In genomic region chr10:115157357-115157756, GRCh38 we compare ENCODE assay signal across 31 cellular contexts.
"Had no signal": no experiment of that assay in that cellular context is flagged by ENCODE, and none has a peak within 500 bp of the region (broad histone marks: within the 10 kb centered on the region; RNA-seq: fewer than 3 reads in every experiment).

No MANE protein-coding gene starts in this region.

- H3K4me1 Mint-ChIP-seq: activated B cell treated with CpG ODN at 0.5 μM for 24 hours; activated T-helper 17 cell treated with anti-CD3 and anti-CD28 coated beads, Interleukin-2, amount 50 U/mL, for 72 hours; central memory CD8-positive, alpha-beta T cell; endodermal cell had no signal

- H3K9me3 Mint-ChIP-seq: activated B cell treated with CpG ODN at 0.5 μM for 24 hours; activated CD8-positive, alpha-beta T cell treated with anti-CD3 and anti-CD28 coated beads for 36 hours; activated T-cell treated with anti-CD3 and anti-CD28 coated beads, Interleukin-2, amount 50 U/mL, for 4 hours; activated T-helper 17 cell treated with anti-CD3 and anti-CD28 coated beads, Interleukin-2, amount 50 U/mL, for 72 hours; central memory CD8-positive, alpha-beta T cell; dendritic cell treated with granulocyte-macrophage colony-stimulating factor and Interleukin-4, amounts not matched to agents 40 ng/mL and 50 ng/mL, for 4 days; endodermal cell had no signal

- H3K4me3 Mint-ChIP-seq: activated B cell treated with CpG ODN at 0.5 μM for 24 hours; activated CD8-positive, alpha-beta T cell treated with anti-CD3 and anti-CD28 coated beads for 36 hours; activated naive CD8-positive, alpha-beta T cell; activated T-cell treated with anti-CD3 and anti-CD28 coated beads, Interleukin-2, amount 50 U/mL, for 4 hours; activated T-helper 17 cell treated with anti-CD3 and anti-CD28 coated beads, Interleukin-2, amount 50 U/mL, for 72 hours; central memory CD8-positive, alpha-beta T cell; dendritic cell treated with granulocyte-macrophage colony-stimulating factor and Interleukin-4, amounts not matched to agents 40 ng/mL and 50 ng/mL, for 4 days; endodermal cell had no signal

- H3K9me3 ChIP-seq: gastrocnemius medialis, heart right ventricle had no signal

- H3K27me3 ChIP-seq: brain microvascular endothelial cell, gastrocnemius medialis had no signal

- H3K36me3 ChIP-seq: brain microvascular endothelial cell, gastrocnemius medialis, heart right ventricle had no signal

- H3K36me3 Mint-ChIP-seq: activated naive CD8-positive, alpha-beta T cell had no signal

- H3K27ac Mint-ChIP-seq: activated B cell treated with CpG ODN at 0.5 μM for 24 hours; activated CD8-positive, alpha-beta T cell treated with anti-CD3 and anti-CD28 coated beads for 36 hours; activated naive CD8-positive, alpha-beta T cell; activated T-helper 17 cell treated with anti-CD3 and anti-CD28 coated beads, Interleukin-2, amount 50 U/mL, for 72 hours; dendritic cell treated with granulocyte-macrophage colony-stimulating factor and Interleukin-4, amounts not matched to agents 40 ng/mL and 50 ng/mL, for 4 days; endodermal cell had no signal

- ATAC-seq: activated CD4-positive, CD25-positive, alpha-beta regulatory T cell treated with anti-CD3 and anti-CD28 coated beads, Interleukin-2, amount 50 U/mL, for 24 hours; activated CD8-positive, alpha-beta T cell treated with anti-CD3 and anti-CD28 coated beads for 36 hours; activated T-cell treated with anti-CD3 and anti-CD28 coated beads, Interleukin-2, amount 50 U/mL, for 4 hours; activated T-helper 17 cell treated with anti-CD3 and anti-CD28 coated beads, Interleukin-2, amount 50 U/mL, for 72 hours; esophagus mucosa; gastrocnemius medialis; heart right ventricle had no signal

- FAIRE-seq: astrocyte, bronchial epithelial cell had no signal

- H3K27ac ChIP-seq: brain microvascular endothelial cell, coronary artery, dorsolateral prefrontal cortex, gastrocnemius medialis, heart right ventricle, VCaP had no signal

- H3K4me3 ChIP-seq: coronary artery, dorsolateral prefrontal cortex, gastrocnemius medialis, heart right ventricle had no signal

- DNase-seq: activated B cell treated with CpG ODN at 0.5 μM for 24 hours; activated CD4-positive, alpha-beta T cell treated with anti-CD3 and anti-CD28 coated beads for 48 hours; activated CD4-positive, alpha-beta T cell treated with anti-CD3 and anti-CD28 coated beads, Interleukin-2, amount 50 U/mL, for 1 hour; activated CD4-positive, alpha-beta T cell treated with anti-CD3 and anti-CD28 coated beads, Interleukin-2, amount 50 U/mL, for 48 hours; activated CD8-positive, alpha-beta memory T cell treated with anti-CD3 and anti-CD28 coated beads for 24 hours; activated CD8-positive, alpha-beta T cell treated with anti-CD3 and anti-CD28 coated beads for 36 hours; activated effector memory CD4-positive, alpha-beta T cell treated with Interleukin-2 at 50 U/mL for 16 hours; activated gamma-delta T cell treated with Interleukin-2 at 50 U/mL for 16 hours; activated naive CD4-positive, alpha-beta T cell treated with anti-CD3 and anti-CD28 coated beads, Interleukin-2, amount 50 U/mL, for 16 hours; activated naive CD4-positive, alpha-beta T cell treated with Interleukin-2 at 50 U/mL for 16 hours; activated T-cell treated with anti-CD3 and anti-CD28 coated beads, Interleukin-2, amount 50 U/mL, for 4 hours; amniotic stem cell; anterior cingulate cortex; brain microvascular endothelial cell; dorsolateral prefrontal cortex; effector memory CD4-positive, alpha-beta T cell; endodermal cell; foreskin fibroblast; gastrocnemius medialis; heart right ventricle; T-helper 2 cell had no signal

- H3K4me1 ChIP-seq: gastrocnemius medialis, heart right ventricle had no signal
